ENCODE assay signal across 13 cellular contexts in the genomic region with DNA sequence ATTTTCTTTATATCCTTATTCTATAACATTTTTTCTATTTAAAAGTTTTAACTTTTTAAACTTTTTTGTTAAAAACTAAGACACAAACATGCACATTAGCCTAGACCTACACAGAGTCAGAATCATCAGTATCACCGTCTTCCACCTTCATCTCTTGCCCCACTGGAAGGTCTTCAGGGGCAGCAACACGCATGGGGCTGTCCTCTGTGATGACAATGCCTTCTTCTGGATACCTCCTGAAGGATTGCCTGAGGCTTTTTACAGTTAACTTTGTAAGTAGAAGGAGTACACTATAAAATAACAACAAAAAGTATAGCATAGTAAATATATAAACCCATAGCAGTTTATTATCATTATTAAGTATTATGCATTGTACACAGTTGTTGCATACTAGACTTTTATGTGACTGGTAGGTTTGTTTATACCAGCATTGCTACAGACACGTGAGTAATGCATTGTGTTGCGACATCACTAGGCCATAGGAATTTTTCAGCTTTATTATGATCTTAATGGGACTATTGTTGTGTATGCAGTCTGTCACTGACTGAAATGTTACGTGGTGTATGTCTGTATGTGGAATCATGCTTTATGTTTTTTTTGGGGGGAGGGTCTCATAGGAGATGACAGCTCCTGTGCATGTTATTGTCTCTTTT. TPM values are rescaled to one million over a fixed set of nuclear protein-coding genes. Genes with fewer than 3 reads are reported as not detected.
DNase-seq lines count a peak whose midpoint lies in the region; ATAC-seq and TF ChIP-seq lines count a peak whose summit lies in the region.
"Had no signal": no experiment of that assay in that cellular context is flagged by ENCODE, and none has a peak within 500 bp of the region (broad histone marks: within the 10 kb centered on the region; RNA-seq: fewer than 3 reads in every experiment).

No MANE protein-coding gene starts in this region.

- no peaks in the 10 kb centered on the region for H3K27me3 Mint-ChIP-seq in endodermal cell (ENCODE audit: insufficient read depth)

- 95 to 98% methylated on average over 2 to 5 of the region's 5 CpGs for WGBS in endodermal cell (ENCODE audit: insufficient coverage in 1 of 2, insufficient read length in 1 of 2), 2 experiments

- H3K4me1 Mint-ChIP-seq in endodermal cell: no peaks in the 10 kb centered on the region

- peaks cover 59% of the 10 kb centered on the region for H3K36me3 Mint-ChIP-seq in endodermal cell (ENCODE audit: low read depth)

- no peak overlapping the region for H3K27ac Mint-ChIP-seq in endodermal cell

- H3K4me3 ChIP-seq in endodermal cell (ENCODE audit: low read length): no peak overlapping the region
- H3K4me3 ChIP-seq: upper lobe of right lung had no signal

- DNase-seq in Daoy (ENCODE audit: low read depth): peak; percentile 13
- DNase-seq in NCI-H460 (ENCODE audit: extremely low read depth, low read depth): peak; percentile 28
- DNase-seq in dedifferentiated amniotic fluid mesenchymal stem cell (ENCODE audit: extremely low spot score): peak; percentile 67
- no peak for DNase-seq in omental fat pad (ENCODE audit: low spot score)
- DNase-seq in epidermal melanocyte (ENCODE audit: insufficient read length, low spot score): no peak
- DNase-seq in endodermal cell: no peak
- DNase-seq: activated effector memory CD4-positive, alpha-beta T cell treated with Interleukin-2 at 50 U/mL for 16 hours; DMS79 treated with DMSO at 0.1 percent for 48 hours; Karpas-422; NK-92 treated with Interleukin-12 subunit alpha and Interleukin-12 subunit beta, amount 100 ng/mL, for 24 hours; upper lobe of right lung had no signal

- no peaks in the 10 kb centered on the region for H3K4me1 ChIP-seq in endodermal cell (ENCODE audit: control insufficient read depth, insufficient read depth, low read length)
- H3K4me1 ChIP-seq: upper lobe of right lung had no signal

- H3K36me3 ChIP-seq in endodermal cell (ENCODE audit: control insufficient read depth, insufficient read depth, low read length): peaks cover 53% of the 10 kb centered on the region
- H3K36me3 ChIP-seq: upper lobe of right lung had no signal

- peaks cover 29% of the 10 kb centered on the region for H3K9me3 ChIP-seq in endodermal cell (ENCODE audit: control insufficient read depth, low read length)
- H3K9me3 ChIP-seq: upper lobe of right lung had no signal

- H3K9ac ChIP-seq in endodermal cell (ENCODE audit: extremely low read depth, low read length, poor library complexity, severe bottlenecking): no peak overlapping the region

- H3K4me3 Mint-ChIP-seq in endodermal cell: no peak overlapping the region

- no peak for TF ChIP-seq CTCF in omental fat pad (IDR thresholded peaks at IDR 0.05)
- TF ChIP-seq CTCF in endodermal cell (conservative IDR thresholded peaks at IDR 0.05): no peak

- ATAC-seq in omental fat pad (ENCODE audit: low FRiP score) (peak; percentile 47), HG02870 (IDR thresholded peaks at IDR 0.05; ENCODE audit: unreplicated experiment) (no peak), HG03045 (IDR thresholded peaks at IDR 0.05; ENCODE audit: unreplicated experiment) (no peak)
- ATAC-seq: upper lobe of right lung had no signal

- no peak overlapping the region for H3K27ac ChIP-seq in endodermal cell (ENCODE audit: low read depth, low read length)
- H3K27ac ChIP-seq: upper lobe of right lung had no signal

- no peaks in the 10 kb centered on the region for H3K27me3 ChIP-seq in endodermal cell (ENCODE audit: control insufficient read depth, insufficient read depth, low read length, poor library complexity, severe bottlenecking)
- H3K27me3 ChIP-seq: upper lobe of right lung had no signal

- peaks cover 22% of the 10 kb centered on the region for H3K9me3 Mint-ChIP-seq in endodermal cell

RNA-seq across cellular contexts. Expression of a gene that starts 18.2 kb away (rescaled TPM):
- 40.6 and 45.8 TPM in 2 replicates for total RNA-seq in Daoy (2014; rRNA removed; shearing (Covaris generic))
- total RNA-seq in NCI-H460 (2014; rRNA removed; shearing (Covaris generic)): 260 and 269 TPM in 2 replicates
- 97.2 and 110 TPM in 2 replicates for polyA plus RNA-seq in NCI-H460 (2014; cell fraction: nucleus; rRNA removed)
- total RNA-seq in omental fat pad (100 to 1,000 TPM in 3 of 4 donors, 10 to 100 TPM in 1; 70.8 to 487 (median 228) TPM), endodermal cell (100 to 1,000 TPM; 182 to 194 TPM)
- polyA plus RNA-seq in endodermal cell (2013, experiment 1 of 2): 157 TPM
- polyA plus RNA-seq in endodermal cell (2013, experiment 2 of 2): 142 TPM

Comparison
In these comparisons a context has a peak if more than half of its experiments do, and no peak if none do; other contexts are left out.
1. DNase-seq: peak in Daoy (single experiment), NCI-H460 (single experiment) and dedifferentiated amniotic fluid mesenchymal stem cell (single experiment); none in omental fat pad (single experiment), epidermal melanocyte (single experiment) and endodermal cell (single experiment).